In genomic region chr1:77859248-77859647, GRCh38 we compare ENCODE assay signal across 17 cellular contexts. TPM values are rescaled to one million over a fixed set of nuclear protein-coding genes. Genes with fewer than 3 reads are reported as not detected.
A peak's percentile ranks its signal among the peaks of the same experiment; 100 is the strongest.
DNase-seq lines count a peak whose midpoint lies in the region; ATAC-seq and TF ChIP-seq lines count a peak whose summit lies in the region.
"Had no signal": no experiment of that assay in that cellular context is flagged by ENCODE, and none has a peak within 500 bp of the region (broad histone marks: within the 10 kb centered on the region; RNA-seq: fewer than 3 reads in every experiment).

No MANE protein-coding gene starts in this region.

- H3K4me3 Mint-ChIP-seq in MCF 10A (ENCODE audit: unreplicated experiment) (no peak overlapping the region), osteocyte (ENCODE audit: unreplicated experiment) (no peak overlapping the region)
- H3K4me3 Mint-ChIP-seq: B cell; CD8-positive, alpha-beta T cell; H9 had no signal

- H3K27me3 Mint-ChIP-seq in MCF 10A (ENCODE audit: insufficient read depth, unreplicated experiment) (no peaks in the 10 kb centered on the region), osteocyte (ENCODE audit: unreplicated experiment) (no peaks in the 10 kb centered on the region)
- H3K27me3 Mint-ChIP-seq: B cell had no signal

- H3K9me3 ChIP-seq in mammary epithelial cell (replicated peaks; ENCODE audit: insufficient read depth, low read length): no peaks in the 10 kb centered on the region

- no peak overlapping the region for H3K4me3 ChIP-seq in mammary epithelial cell (replicated peaks in 1 of 3; ENCODE audit: insufficient read depth in 1 of 3, low read depth in 2 of 3, low read length in 3 of 3)
- H3K4me3 ChIP-seq: BLaER1 treated with 17β-estradiol and CSF1 and Interleukin-3, amounts not matched to agents 10 nM and 100 nM; GM12878 had no signal

- H3K4me1 ChIP-seq in mammary epithelial cell (ENCODE audit: insufficient read depth, low read length): no peaks in the 10 kb centered on the region
- H3K4me1 ChIP-seq: BLaER1 treated with 17β-estradiol and CSF1 and Interleukin-3, amounts not matched to agents 10 nM and 100 nM had no signal

- no peak overlapping the region for H3K9ac ChIP-seq in mammary epithelial cell (ENCODE audit: insufficient read depth, low read length)
- H3K9ac ChIP-seq: BLaER1 treated with 17β-estradiol and CSF1 and Interleukin-3, amounts not matched to agents 10 nM and 100 nM had no signal

- no peak overlapping the region for H3K4me2 ChIP-seq in mammary epithelial cell (ENCODE audit: insufficient read depth, low read depth, low read length)
- H3K4me2 ChIP-seq: BLaER1 treated with 17β-estradiol and CSF1 and Interleukin-3, amounts not matched to agents 10 nM and 100 nM had no signal

- POLR2A ChIA-PET in MCF 10A (lab: Yijun Ruan, JAX): interaction anchor here (0.8 to 2.2 kb wide), 2 partner anchors 8 to 1723 kb away, joined by 3 to 6 read pairs; no protein-coding TSS in a partner anchor

- CTCF ChIA-PET in MCF 10A (lab: Yijun Ruan, JAX): no interaction called here
- CTCF ChIA-PET in mammary epithelial cell (lab: Charles Lee; ENCODE audit: low non-redundant PET): no interaction called here

- H3K36me3 ChIP-seq in mammary epithelial cell (ENCODE audit: insufficient read depth, low read length): peaks cover 2% of the 10 kb centered on the region

- TF ChIP-seq CTCF in MCF 10A (IDR thresholded peaks at IDR 0.05; ENCODE audit: unreplicated experiment): no peak
- TF ChIP-seq CTCF in mammary epithelial cell (conservative IDR thresholded peaks at IDR 0.05 in 1 of 2, IDR thresholded peaks at IDR 0.05 in 1 of 2; ENCODE audit: extremely low read depth in 1 of 2, insufficient read depth in 1 of 2, low read depth in 1 of 2, low read length in 2 of 2): no peak
- no peak for TF ChIP-seq CTCF in VCaP (conservative IDR thresholded peaks at IDR 0.05)
- no peak for TF ChIP-seq CTCF in osteocyte (IDR thresholded peaks at IDR 0.05)

- DNase-seq in MCF 10A (ENCODE audit: unreplicated experiment) (no peak), mammary epithelial cell (no peak), osteocyte (ENCODE audit: extremely low spot score, unreplicated experiment) (no peak), ACHN (no peak), NCI-H1930 (lab: John Stamatoyannopoulos, UW) (no peak)
- DNase-seq: 8988T; CD8-positive, alpha-beta T cell; DMS 273 treated with DMSO at 0.1 percent for 48 hours; DMS53; DND-41; EL; H9 had no signal

- no peak for ATAC-seq in GM18520 (IDR thresholded peaks at IDR 0.05; ENCODE audit: unreplicated experiment)
- ATAC-seq: CD8-positive, alpha-beta T cell; GM12878 had no signal

- 97% methylated on average over 2 of the region's 2 CpGs for WGBS in mammary epithelial cell (ENCODE audit: low coverage, missing lambda C conversion rate)

- no peak overlapping the region for H3K27ac ChIP-seq in mammary epithelial cell (ENCODE audit: insufficient read depth, low read depth, low read length)
- peak overlapping the region; percentile 70 for H3K27ac ChIP-seq in VCaP
- H3K27ac ChIP-seq: BLaER1 treated with 17β-estradiol and CSF1 and Interleukin-3, amounts not matched to agents 10 nM and 100 nM had no signal

- BruUV-seq in MCF 10A (replicated peaks; lab: Mats Ljungman, UMichigan): no TSS peak
- no TSS peak for BruUV-seq in mammary epithelial cell (replicated peaks; lab: Mats Ljungman, UMichigan)

- intact Hi-C loops in MCF 10A (cut with micrococcal nuclease): no loop called here
- intact Hi-C loops in mammary epithelial cell (cut with micrococcal nuclease): no loop called here

- dilution Hi-C loops in mammary epithelial cell (cut with HindIII; ENCODE audit: low sequenced_read_pairs): no loop called here

- H3K36me3 Mint-ChIP-seq in MCF 10A (ENCODE audit: insufficient read depth, unreplicated experiment) (peaks cover 40% of the 10 kb centered on the region), osteocyte (ENCODE audit: unreplicated experiment) (peaks cover 41% of the 10 kb centered on the region)

- no peaks in the 10 kb centered on the region for H4K20me1 ChIP-seq in mammary epithelial cell (ENCODE audit: insufficient read depth, low read length)

- H3K27me3 ChIP-seq in mammary epithelial cell (ENCODE audit: insufficient read depth, low read length): no peaks in the 10 kb centered on the region
- H3K27me3 ChIP-seq: BLaER1 treated with 17β-estradiol and CSF1 and Interleukin-3, amounts not matched to agents 10 nM and 100 nM had no signal

- peaks cover 4% of the 10 kb centered on the region for H3K79me2 ChIP-seq in mammary epithelial cell (ENCODE audit: insufficient read depth, low read length)

- no peak overlapping the region for H2AFZ ChIP-seq in mammary epithelial cell (ENCODE audit: low read depth, low read length)

- peak overlapping the region; percentile 35 for H3K27ac Mint-ChIP-seq in MCF 10A (ENCODE audit: low read depth, unreplicated experiment)
- H3K27ac Mint-ChIP-seq in osteocyte (ENCODE audit: unreplicated experiment): peak overlapping the region; percentile 24
- H3K27ac Mint-ChIP-seq: B cell; CD8-positive, alpha-beta T cell had no signal

- in situ Hi-C loops in mammary epithelial cell (cut with MboI; ENCODE audit: low sequenced_read_pairs in 2 of 2) (no loop called here), ACHN (cut with HindIII; ENCODE audit: low pct_ligation_motif_present, low pct_unique_long_range_greater_than_20kb, low sequenced_read_pairs) (no loop called here)

- H3K4me1 Mint-ChIP-seq in MCF 10A (ENCODE audit: insufficient read depth, unreplicated experiment) (peaks cover 15% of the 10 kb centered on the region), osteocyte (ENCODE audit: unreplicated experiment) (peaks cover 16% of the 10 kb centered on the region)
- H3K4me1 Mint-ChIP-seq: H9 had no signal

- H3K9me3 Mint-ChIP-seq in MCF 10A (ENCODE audit: unreplicated experiment) (peaks cover 16% of the 10 kb centered on the region), osteocyte (ENCODE audit: unreplicated experiment) (peaks cover 26% of the 10 kb centered on the region)

RNA-seq across cellular contexts. Expression of gene NEXN, which starts 29.2 kb away (rescaled TPM):
- total RNA-seq in MCF 10A (2022) (1.6 and 1.8 TPM in 2 replicates), mammary epithelial cell (1 to 10 TPM; 6.3 to 8.2 TPM), osteocyte (19.3 and 19.5 TPM in 2 replicates)
- polyA plus RNA-seq in mammary epithelial cell: 1.3 TPM
- polyA minus RNA-seq in mammary epithelial cell: not detected
